In genomic region chr22:46761539-46762237, GRCh38 we compare ENCODE assay signal across 1 cellular context.
TF ChIP-seq lines count a peak whose summit lies in the region.

No MANE protein-coding gene starts in this region.

TF ChIP-seq in HepG2, 621 proteins besides CTCF, POLR2A, EP300 and RAD21:
- TF ChIP-seq SRY (CRISPR knock-in tag; IDR thresholded peaks at IDR 0.05) (0 out of 2 replicates have a peak, but pooled peaks have one; percentile 7), ZMYM2 (CRISPR knock-in tag; IDR thresholded peaks at IDR 0.05) (0 out of 2 replicates have a peak, but pooled peaks have one; percentile 0), ZNF703 (CRISPR knock-in tag; IDR thresholded peaks at IDR 0.05; ENCODE audit: borderline replicate concordance) (0 out of 2 replicates have a peak, but pooled peaks have one; percentile 32), ZFAT (CRISPR knock-in tag; conservative IDR thresholded peaks at IDR 0.05) (no peak), ZNF121 (CRISPR knock-in tag; IDR thresholded peaks at IDR 0.05) (peak; percentile 22; the same call in 1 of the 2 replicates), ZNF281 (CRISPR knock-in tag; IDR thresholded peaks at IDR 0.05; ENCODE audit: borderline replicate concordance) (no peak)
TF ChIP-seq in HepG2: peak in this region for 4.
